ENCODE assay signal across 8 cellular contexts in genomic region chr9:21465859-21466518, GRCh38. TPM values are rescaled to one million over a fixed set of nuclear protein-coding genes. Genes with fewer than 3 reads are reported as not detected.
DNase-seq lines count a peak whose midpoint lies in the region; ATAC-seq and TF ChIP-seq lines count a peak whose summit lies in the region.

No MANE protein-coding gene starts in this region.

- DNase-seq in Caki2 (ENCODE audit: low read depth) (peak; percentile 43), HT1080 (ENCODE audit: low read depth) (peak; percentile 64), hepatic stellate cell (ENCODE audit: low spot score) (peak; percentile 35), superior temporal gyrus (ENCODE audit: extremely low spot score) (peak; percentile 75), NCI-H128 (lab: John Stamatoyannopoulos, UW; ENCODE audit: unreplicated experiment) (no peak)

- in situ Hi-C loops in Caki2 (cut with HindIII; ENCODE audit: low pct_unique_long_range_greater_than_20kb, low sequenced_read_pairs), result no loop called here

- H3K4me3 ChIP-seq in WI38 (ENCODE audit: low read depth, low read length), result no peak overlapping the region

- ATAC-seq in GM18511 (IDR thresholded peaks at IDR 0.05; ENCODE audit: unreplicated experiment), result peak; percentile 78
- ATAC-seq in GM21526 (IDR thresholded peaks at IDR 0.05; ENCODE audit: low FRiP score, unreplicated experiment), result no peak

- TF ChIP-seq CTCF in WI38 (IDR thresholded peaks at IDR 0.05; ENCODE audit: low read depth, low read length), result peak; percentile 48

RNA-seq across cellular contexts. Expression of gene IFNE, which starts 16.1 kb away (rescaled TPM):
- total RNA-seq in Caki2 (2014; rRNA removed; shearing (Covaris generic); ENCODE audit: low replicate concordance), result not detected in 2 replicates
- total RNA-seq in HT1080 (2014; rRNA removed; shearing (Covaris generic)), result 0.43 and 0.94 TPM in 2 replicates
- 0.33 and 0.62 TPM in 2 replicates for polyA plus RNA-seq in HT1080 (2015; cell fraction: cytosol; rRNA removed)
- polyA plus RNA-seq in HT1080 (2015; cell fraction: nucleus; rRNA removed), result 4.9 and 5.0 TPM in 2 replicates

RNA-seq across cellular contexts. Expression of gene IFNA1, which starts 25.8 kb away (rescaled TPM):
- not detected in 2 replicates for total RNA-seq in Caki2 (2014; rRNA removed; shearing (Covaris generic); ENCODE audit: low replicate concordance)
- not detected in 2 replicates for total RNA-seq in HT1080 (2014; rRNA removed; shearing (Covaris generic))
- polyA plus RNA-seq in HT1080 (2015; cell fraction: cytosol; rRNA removed), result not detected in 2 replicates
- polyA plus RNA-seq in HT1080 (2015; cell fraction: nucleus; rRNA removed), result not detected in 2 replicates

RNA-seq across cellular contexts. Expression of gene IFNA8, which starts 57.1 kb away (rescaled TPM):
- total RNA-seq in Caki2 (2014; rRNA removed; shearing (Covaris generic); ENCODE audit: low replicate concordance), result not detected in 2 replicates
- not detected in 2 replicates for total RNA-seq in HT1080 (2014; rRNA removed; shearing (Covaris generic))
- polyA plus RNA-seq in HT1080 (2015; cell fraction: cytosol; rRNA removed), result not detected in 2 replicates
- not detected in 2 replicates for polyA plus RNA-seq in HT1080 (2015; cell fraction: nucleus; rRNA removed)
